1 cellular context compared by ENCODE assay signal in the genomic region with DNA sequence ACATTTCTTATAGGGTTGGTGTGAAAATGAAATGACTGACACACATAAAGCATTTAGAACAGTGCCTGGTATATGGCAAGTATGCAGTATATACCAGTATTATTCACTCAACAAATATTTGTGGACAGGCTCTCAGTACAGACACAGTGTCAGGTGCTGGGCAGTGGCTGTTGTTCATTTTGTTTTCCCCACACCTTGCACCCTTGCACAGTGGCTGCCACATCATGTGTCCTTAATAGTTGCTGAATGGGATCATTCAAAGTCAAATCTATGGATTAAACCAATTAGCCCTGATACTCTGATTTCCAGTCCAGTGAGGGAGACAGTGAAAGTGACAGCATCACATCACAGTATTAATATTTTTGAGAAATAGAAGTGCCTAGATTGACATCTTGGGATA.
TF ChIP-seq lines count a peak whose summit lies in the region.

No MANE protein-coding gene starts in this region.

TF ChIP-seq in GM12878, 131 proteins besides CTCF, POLR2A, EP300 and RAD21 (continued from another document):
- TF ChIP-seq, protein P1, sequence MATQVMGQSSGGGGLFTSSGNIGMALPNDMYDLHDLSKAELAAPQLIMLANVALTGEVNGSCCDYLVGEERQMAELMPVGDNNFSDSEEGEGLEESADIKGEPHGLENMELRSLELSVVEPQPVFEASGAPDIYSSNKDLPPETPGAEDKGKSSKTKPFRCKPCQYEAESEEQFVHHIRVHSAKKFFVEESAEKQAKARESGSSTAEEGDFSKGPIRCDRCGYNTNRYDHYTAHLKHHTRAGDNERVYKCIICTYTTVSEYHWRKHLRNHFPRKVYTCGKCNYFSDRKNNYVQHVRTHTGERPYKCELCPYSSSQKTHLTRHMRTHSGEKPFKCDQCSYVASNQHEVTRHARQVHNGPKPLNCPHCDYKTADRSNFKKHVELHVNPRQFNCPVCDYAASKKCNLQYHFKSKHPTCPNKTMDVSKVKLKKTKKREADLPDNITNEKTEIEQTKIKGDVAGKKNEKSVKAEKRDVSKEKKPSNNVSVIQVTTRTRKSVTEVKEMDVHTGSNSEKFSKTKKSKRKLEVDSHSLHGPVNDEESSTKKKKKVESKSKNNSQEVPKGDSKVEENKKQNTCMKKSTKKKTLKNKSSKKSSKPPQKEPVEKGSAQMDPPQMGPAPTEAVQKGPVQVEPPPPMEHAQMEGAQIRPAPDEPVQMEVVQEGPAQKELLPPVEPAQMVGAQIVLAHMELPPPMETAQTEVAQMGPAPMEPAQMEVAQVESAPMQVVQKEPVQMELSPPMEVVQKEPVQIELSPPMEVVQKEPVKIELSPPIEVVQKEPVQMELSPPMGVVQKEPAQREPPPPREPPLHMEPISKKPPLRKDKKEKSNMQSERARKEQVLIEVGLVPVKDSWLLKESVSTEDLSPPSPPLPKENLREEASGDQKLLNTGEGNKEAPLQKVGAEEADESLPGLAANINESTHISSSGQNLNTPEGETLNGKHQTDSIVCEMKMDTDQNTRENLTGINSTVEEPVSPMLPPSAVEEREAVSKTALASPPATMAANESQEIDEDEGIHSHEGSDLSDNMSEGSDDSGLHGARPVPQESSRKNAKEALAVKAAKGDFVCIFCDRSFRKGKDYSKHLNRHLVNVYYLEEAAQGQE (IDR thresholded peaks at IDR 0.05; ENCODE audit: low read depth, low read length): no peak
- no peak for TF ChIP-seq KLF5 (IDR thresholded peaks at IDR 0.05; ENCODE audit: partially characterized antibody)
- TF ChIP-seq, protein P2, sequence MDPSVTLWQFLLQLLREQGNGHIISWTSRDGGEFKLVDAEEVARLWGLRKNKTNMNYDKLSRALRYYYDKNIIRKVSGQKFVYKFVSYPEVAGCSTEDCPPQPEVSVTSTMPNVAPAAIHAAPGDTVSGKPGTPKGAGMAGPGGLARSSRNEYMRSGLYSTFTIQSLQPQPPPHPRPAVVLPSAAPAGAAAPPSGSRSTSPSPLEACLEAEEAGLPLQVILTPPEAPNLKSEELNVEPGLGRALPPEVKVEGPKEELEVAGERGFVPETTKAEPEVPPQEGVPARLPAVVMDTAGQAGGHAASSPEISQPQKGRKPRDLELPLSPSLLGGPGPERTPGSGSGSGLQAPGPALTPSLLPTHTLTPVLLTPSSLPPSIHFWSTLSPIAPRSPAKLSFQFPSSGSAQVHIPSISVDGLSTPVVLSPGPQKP (IDR thresholded peaks at IDR 0.05; ENCODE audit: low read depth, low read length): no peak
- TF ChIP-seq ATF7 (IDR thresholded peaks at IDR 0.05; ENCODE audit: low read depth): no peak
- TF ChIP-seq TCF12 (IDR thresholded peaks at IDR 0.05; ENCODE audit: low read depth, low read length): no peak
- TF ChIP-seq, protein P3, sequence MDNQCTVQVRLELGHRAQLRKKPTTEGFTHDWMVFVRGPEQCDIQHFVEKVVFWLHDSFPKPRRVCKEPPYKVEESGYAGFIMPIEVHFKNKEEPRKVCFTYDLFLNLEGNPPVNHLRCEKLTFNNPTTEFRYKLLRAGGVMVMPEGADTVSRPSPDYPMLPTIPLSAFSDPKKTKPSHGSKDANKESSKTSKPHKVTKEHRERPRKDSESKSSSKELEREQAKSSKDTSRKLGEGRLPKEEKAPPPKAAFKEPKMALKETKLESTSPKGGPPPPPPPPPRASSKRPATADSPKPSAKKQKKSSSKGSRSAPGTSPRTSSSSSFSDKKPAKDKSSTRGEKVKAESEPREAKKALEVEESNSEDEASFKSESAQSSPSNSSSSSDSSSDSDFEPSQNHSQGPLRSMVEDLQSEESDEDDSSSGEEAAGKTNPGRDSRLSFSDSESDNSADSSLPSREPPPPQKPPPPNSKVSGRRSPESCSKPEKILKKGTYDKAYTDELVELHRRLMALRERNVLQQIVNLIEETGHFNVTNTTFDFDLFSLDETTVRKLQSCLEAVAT (IDR thresholded peaks at IDR 0.05): 0 out of 2 replicates have a peak, but pooled peaks have one; percentile 40
- TF ChIP-seq JUNB (IDR thresholded peaks at IDR 0.05): no peak
- TF ChIP-seq PAX8 (IDR thresholded peaks at IDR 0.05): no peak
- no peak for TF ChIP-seq NR2C1 (IDR thresholded peaks at IDR 0.05)
- TF ChIP-seq MXI1 (IDR thresholded peaks at IDR 0.05; ENCODE audit: low read depth, low read length): no peak
- TF ChIP-seq ZNF384 (IDR thresholded peaks at IDR 0.05; ENCODE audit: borderline replicate concordance, low read depth, low read length): no peak
- TF ChIP-seq, protein P4, sequence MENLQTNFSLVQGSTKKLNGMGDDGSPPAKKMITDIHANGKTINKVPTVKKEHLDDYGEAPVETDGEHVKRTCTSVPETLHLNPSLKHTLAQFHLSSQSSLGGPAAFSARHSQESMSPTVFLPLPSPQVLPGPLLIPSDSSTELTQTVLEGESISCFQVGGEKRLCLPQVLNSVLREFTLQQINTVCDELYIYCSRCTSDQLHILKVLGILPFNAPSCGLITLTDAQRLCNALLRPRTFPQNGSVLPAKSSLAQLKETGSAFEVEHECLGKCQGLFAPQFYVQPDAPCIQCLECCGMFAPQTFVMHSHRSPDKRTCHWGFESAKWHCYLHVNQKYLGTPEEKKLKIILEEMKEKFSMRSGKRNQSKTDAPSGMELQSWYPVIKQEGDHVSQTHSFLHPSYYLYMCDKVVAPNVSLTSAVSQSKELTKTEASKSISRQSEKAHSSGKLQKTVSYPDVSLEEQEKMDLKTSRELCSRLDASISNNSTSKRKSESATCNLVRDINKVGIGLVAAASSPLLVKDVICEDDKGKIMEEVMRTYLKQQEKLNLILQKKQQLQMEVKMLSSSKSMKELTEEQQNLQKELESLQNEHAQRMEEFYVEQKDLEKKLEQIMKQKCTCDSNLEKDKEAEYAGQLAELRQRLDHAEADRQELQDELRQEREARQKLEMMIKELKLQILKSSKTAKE (IDR thresholded peaks at IDR 0.05; ENCODE audit: low read depth, poor library complexity, severe bottlenecking): no peak
- 0 out of 2 replicates have a peak, but pooled peaks have one; percentile 23 for TF ChIP-seq LARP7 (IDR thresholded peaks at IDR 0.05)
- no peak for TF ChIP-seq SP1 (IDR thresholded peaks at IDR 0.05; ENCODE audit: low read depth, low read length)
- TF ChIP-seq, protein P5, sequence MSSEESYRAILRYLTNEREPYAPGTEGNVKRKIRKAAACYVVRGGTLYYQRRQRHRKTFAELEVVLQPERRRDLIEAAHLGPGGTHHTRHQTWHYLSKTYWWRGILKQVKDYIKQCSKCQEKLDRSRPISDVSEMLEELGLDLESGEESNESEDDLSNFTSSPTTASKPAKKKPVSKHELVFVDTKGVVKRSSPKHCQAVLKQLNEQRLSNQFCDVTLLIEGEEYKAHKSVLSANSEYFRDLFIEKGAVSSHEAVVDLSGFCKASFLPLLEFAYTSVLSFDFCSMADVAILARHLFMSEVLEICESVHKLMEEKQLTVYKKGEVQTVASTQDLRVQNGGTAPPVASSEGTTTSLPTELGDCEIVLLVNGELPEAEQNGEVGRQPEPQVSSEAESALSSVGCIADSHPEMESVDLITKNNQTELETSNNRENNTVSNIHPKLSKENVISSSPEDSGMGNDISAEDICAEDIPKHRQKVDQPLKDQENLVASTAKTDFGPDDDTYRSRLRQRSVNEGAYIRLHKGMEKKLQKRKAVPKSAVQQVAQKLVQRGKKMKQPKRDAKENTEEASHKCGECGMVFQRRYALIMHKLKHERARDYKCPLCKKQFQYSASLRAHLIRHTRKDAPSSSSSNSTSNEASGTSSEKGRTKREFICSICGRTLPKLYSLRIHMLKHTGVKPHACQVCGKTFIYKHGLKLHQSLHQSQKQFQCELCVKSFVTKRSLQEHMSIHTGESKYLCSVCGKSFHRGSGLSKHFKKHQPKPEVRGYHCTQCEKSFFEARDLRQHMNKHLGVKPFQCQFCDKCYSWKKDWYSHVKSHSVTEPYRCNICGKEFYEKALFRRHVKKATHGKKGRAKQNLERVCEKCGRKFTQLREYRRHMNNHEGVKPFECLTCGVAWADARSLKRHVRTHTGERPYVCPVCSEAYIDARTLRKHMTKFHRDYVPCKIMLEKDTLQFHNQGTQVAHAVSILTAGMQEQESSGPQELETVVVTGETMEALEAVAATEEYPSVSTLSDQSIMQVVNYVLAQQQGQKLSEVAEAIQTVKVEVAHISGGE (CRISPR knock-in tag; IDR thresholded peaks at IDR 0.05): no peak
- TF ChIP-seq, protein P6, sequence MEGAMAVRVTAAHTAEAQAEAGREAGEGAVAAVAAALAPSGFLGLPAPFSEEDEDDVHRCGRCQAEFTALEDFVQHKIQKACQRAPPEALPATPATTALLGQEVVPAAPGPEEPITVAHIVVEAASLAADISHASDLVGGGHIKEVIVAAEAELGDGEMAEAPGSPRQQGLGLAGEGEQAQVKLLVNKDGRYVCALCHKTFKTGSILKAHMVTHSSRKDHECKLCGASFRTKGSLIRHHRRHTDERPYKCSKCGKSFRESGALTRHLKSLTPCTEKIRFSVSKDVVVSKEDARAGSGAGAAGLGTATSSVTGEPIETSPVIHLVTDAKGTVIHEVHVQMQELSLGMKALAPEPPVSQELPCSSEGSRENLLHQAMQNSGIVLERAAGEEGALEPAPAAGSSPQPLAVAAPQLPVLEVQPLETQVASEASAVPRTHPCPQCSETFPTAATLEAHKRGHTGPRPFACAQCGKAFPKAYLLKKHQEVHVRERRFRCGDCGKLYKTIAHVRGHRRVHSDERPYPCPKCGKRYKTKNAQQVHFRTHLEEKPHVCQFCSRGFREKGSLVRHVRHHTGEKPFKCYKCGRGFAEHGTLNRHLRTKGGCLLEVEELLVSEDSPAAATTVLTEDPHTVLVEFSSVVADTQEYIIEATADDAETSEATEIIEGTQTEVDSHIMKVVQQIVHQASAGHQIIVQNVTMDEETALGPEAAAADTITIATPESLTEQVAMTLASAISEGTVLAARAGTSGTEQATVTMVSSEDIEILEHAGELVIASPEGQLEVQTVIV (IDR thresholded peaks at IDR 0.05; ENCODE audit: borderline replicate concordance, partially characterized antibody): no peak
- peak; percentile 61 for TF ChIP-seq PML (IDR thresholded peaks at IDR 0.05; ENCODE audit: low read length)
- TF ChIP-seq WRNIP1 (IDR thresholded peaks at IDR 0.05; ENCODE audit: borderline replicate concordance, low read depth, low read length): no peak
- no peak for TF ChIP-seq TCF7 (IDR thresholded peaks at IDR 0.05; ENCODE audit: borderline replicate concordance)
- TF ChIP-seq, protein P7, sequence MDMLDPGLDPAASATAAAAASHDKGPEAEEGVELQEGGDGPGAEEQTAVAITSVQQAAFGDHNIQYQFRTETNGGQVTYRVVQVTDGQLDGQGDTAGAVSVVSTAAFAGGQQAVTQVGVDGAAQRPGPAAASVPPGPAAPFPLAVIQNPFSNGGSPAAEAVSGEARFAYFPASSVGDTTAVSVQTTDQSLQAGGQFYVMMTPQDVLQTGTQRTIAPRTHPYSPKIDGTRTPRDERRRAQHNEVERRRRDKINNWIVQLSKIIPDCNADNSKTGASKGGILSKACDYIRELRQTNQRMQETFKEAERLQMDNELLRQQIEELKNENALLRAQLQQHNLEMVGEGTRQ (IDR thresholded peaks at IDR 0.05; ENCODE audit: borderline replicate concordance, low read depth, low read length): no peak
